ENCODE assay signal across 16 cellular contexts in genomic region chr2:189576361-189576760, GRCh38. TPM values are rescaled to one million over a fixed set of nuclear protein-coding genes. Genes with fewer than 3 reads are reported as not detected.
DNase-seq lines count a peak whose midpoint lies in the region; ATAC-seq and TF ChIP-seq lines count a peak whose summit lies in the region.
"Had no signal": no experiment of that assay in that cellular context is flagged by ENCODE, and none has a peak within 500 bp of the region (broad histone marks: within the 10 kb centered on the region; RNA-seq: fewer than 3 reads in every experiment).

No MANE protein-coding gene starts in this region.

- no peak for ATAC-seq in DND-41 (ENCODE audit: insufficient read depth, low read depth)
- no peak for ATAC-seq in activated CD4-positive, alpha-beta T cell treated with anti-CD3 and anti-CD28 coated beads for 36 hours

- H3K4me2 ChIP-seq in DND-41 (ENCODE audit: insufficient read depth, low read length): peak overlapping the region; percentile 74
- H3K4me2 ChIP-seq: SK-N-SH had no signal

- H2AFZ ChIP-seq in DND-41 (ENCODE audit: low read depth, low read length): no peak overlapping the region

- WGBS in adrenal gland, 4 donors: 16 to 39% (median 23%) methylated on average over 1 of the region's 1 CpG
- WGBS in liver: 8% methylated on average over 1 of the region's 1 CpG

- intact Hi-C loops in adrenal gland (cut with DNase I): loop anchor here in 1 of 2 donors (5.0 kb wide), 1 partner anchor 109 kb away; no protein-coding TSS in a partner anchor
- intact Hi-C loops in activated CD4-positive, alpha-beta T cell treated with anti-CD3 and anti-CD28 coated beads for 36 hours (cut with DNase I, micrococcal nuclease): no loop called here

- no peaks in the 10 kb centered on the region for H3K9me3 Mint-ChIP-seq in CD8-positive, alpha-beta memory T cell
- H3K9me3 Mint-ChIP-seq in activated CD4-positive, alpha-beta T cell treated with anti-CD3 and anti-CD28 coated beads for 36 hours (ENCODE audit: low read depth): no peaks in the 10 kb centered on the region
- H3K9me3 Mint-ChIP-seq: activated naive CD8-positive, alpha-beta T cell treated with anti-CD3 and anti-CD28 coated beads for 36 hours; nephron progenitor cell had no signal

- H3K36me3 ChIP-seq in DND-41 (ENCODE audit: insufficient read depth, low read length): peaks cover 71% of the 10 kb centered on the region
- peaks cover 0 to 75% of the 10 kb centered on the region in 2 donors for H3K36me3 ChIP-seq in adrenal gland (replicated peaks in 1 of 2)
- H3K36me3 ChIP-seq in liver (ENCODE audit: control insufficient read depth in 4 of 4, insufficient read depth in 3 of 4, low read depth in 1 of 4, low read length in 3 of 4): peaks cover 1 to 19% (median 9%) of the 10 kb centered on the region in 4 donors
- peaks cover 27 to 43% (median 35%) of the 10 kb centered on the region in 5 donors for H3K36me3 ChIP-seq in subcutaneous abdominal adipose tissue (ENCODE audit: control insufficient read depth in 5 of 5, insufficient read depth in 5 of 5, low read length in 5 of 5)
- no peaks in the 10 kb centered on the region for H3K36me3 ChIP-seq in CD8-positive, alpha-beta memory T cell (ENCODE audit: insufficient read depth, low read length)
- H3K36me3 ChIP-seq: cardiac muscle cell had no signal

- H3K27me3 Mint-ChIP-seq in CD8-positive, alpha-beta memory T cell: peaks cover 24 to 25% of the 10 kb centered on the region in 2 donors
- peaks cover 3% of the 10 kb centered on the region for H3K27me3 Mint-ChIP-seq in activated CD4-positive, alpha-beta T cell treated with anti-CD3 and anti-CD28 coated beads for 36 hours

- peak; percentile 26 to 41 for TF ChIP-seq RAD21 in liver (IDR thresholded peaks at IDR 0.05)

- TF ChIP-seq CTCF in DND-41 (IDR thresholded peaks at IDR 0.05; ENCODE audit: borderline replicate concordance, extremely low read depth, low read length, poor library complexity, severe bottlenecking) (no peak), adrenal gland (IDR thresholded peaks at IDR 0.05) (no peak), liver (IDR thresholded peaks at IDR 0.05; ENCODE audit: low read depth, low read length, missing input control) (no peak)

- POLR2A ChIA-PET in CD8-positive, alpha-beta memory T cell (lab: Charles Lee): no interaction called here
- POLR2A ChIA-PET in activated CD4-positive, alpha-beta T cell treated with anti-CD3 and anti-CD28 coated beads for 36 hours (lab: Charles Lee): no interaction called here

- DNase-seq in DND-41: no peak
- DNase-seq in adrenal gland: peak in 3 of 7 donors; percentile 36 to 42 (median 40)
- no peak for DNase-seq in NCI-H524 (lab: John Stamatoyannopoulos, UW)
- DNase-seq in CD8-positive, alpha-beta memory T cell: no peak
- no peak for DNase-seq in DMS153 (lab: John Stamatoyannopoulos, UW)
- DNase-seq in activated CD4-positive, alpha-beta T cell treated with anti-CD3 and anti-CD28 coated beads for 36 hours: no peak
- DNase-seq: activated naive CD8-positive, alpha-beta T cell treated with anti-CD3 and anti-CD28 coated beads for 36 hours; activated T-cell treated with anti-CD3 and anti-CD28 coated beads, Interleukin-2, amount 50 U/mL, for 48 hours; effector CD8-positive, alpha-beta T cell; Kasumi-1; nephron progenitor cell; retina; SK-N-SH had no signal

- H3K36me3 Mint-ChIP-seq in CD8-positive, alpha-beta memory T cell: no peaks in the 10 kb centered on the region
- H3K36me3 Mint-ChIP-seq in activated CD4-positive, alpha-beta T cell treated with anti-CD3 and anti-CD28 coated beads for 36 hours (ENCODE audit: low read depth): peaks cover 3% of the 10 kb centered on the region

- H3K9me3 ChIP-seq in DND-41 (ENCODE audit: insufficient read depth, low read length, severe bottlenecking) (no peaks in the 10 kb centered on the region), adrenal gland (replicated peaks in 1 of 3) (no peaks in the 10 kb centered on the region), liver (ENCODE audit: control insufficient read depth in 4 of 4, low read length in 3 of 4) (no peaks in the 10 kb centered on the region), subcutaneous abdominal adipose tissue (ENCODE audit: control insufficient read depth in 5 of 5, low read length in 5 of 5) (no peaks in the 10 kb centered on the region)
- H3K9me3 ChIP-seq in CD8-positive, alpha-beta memory T cell (ENCODE audit: low read length): no peaks in the 10 kb centered on the region
- H3K9me3 ChIP-seq: SK-N-SH had no signal

- H3K9ac ChIP-seq in DND-41 (ENCODE audit: low read depth, low read length) (no peak overlapping the region), liver (ENCODE audit: low read depth in 1 of 2, low read length in 2 of 2) (peak overlapping the region in 1 of 2 donors; percentile 30), subcutaneous abdominal adipose tissue (ENCODE audit: low read length in 5 of 5) (no peak overlapping the region)
- H3K9ac ChIP-seq: SK-N-SH had no signal

- H3K27ac Mint-ChIP-seq in CD8-positive, alpha-beta memory T cell: no peak overlapping the region
- H3K27ac Mint-ChIP-seq in activated CD4-positive, alpha-beta T cell treated with anti-CD3 and anti-CD28 coated beads for 36 hours: no peak overlapping the region
- H3K27ac Mint-ChIP-seq: activated naive CD8-positive, alpha-beta T cell treated with anti-CD3 and anti-CD28 coated beads for 36 hours; nephron progenitor cell had no signal

- H3K27me3 ChIP-seq in DND-41 (ENCODE audit: insufficient read depth, low read length, poor library complexity): no peaks in the 10 kb centered on the region
- H3K27me3 ChIP-seq in adrenal gland: no peaks in the 10 kb centered on the region
- no peaks in the 10 kb centered on the region for H3K27me3 ChIP-seq in liver (ENCODE audit: control insufficient read depth in 4 of 4, insufficient read depth in 4 of 4, low read length in 3 of 4)
- no peaks in the 10 kb centered on the region for H3K27me3 ChIP-seq in subcutaneous abdominal adipose tissue (ENCODE audit: control insufficient read depth in 5 of 5, insufficient read depth in 4 of 5, low read length in 5 of 5)
- no peaks in the 10 kb centered on the region for H3K27me3 ChIP-seq in CD8-positive, alpha-beta memory T cell (ENCODE audit: insufficient read depth, low read length, poor library complexity, severe bottlenecking)

- peak in 1 of 2 donors; percentile 18 for TF ChIP-seq POLR2A in adrenal gland (IDR thresholded peaks at IDR 0.05)

- peaks cover 11 to 32% (median 18%) of the 10 kb centered on the region in 3 donors for H3K4me1 Mint-ChIP-seq in CD8-positive, alpha-beta memory T cell
- H3K4me1 Mint-ChIP-seq in activated CD4-positive, alpha-beta T cell treated with anti-CD3 and anti-CD28 coated beads for 36 hours: peaks cover 43% of the 10 kb centered on the region

- 0 out of 2 replicates have a peak, but pooled peaks cover 3% of the 10 kb centered on the region for H4K20me1 ChIP-seq in DND-41 (ENCODE audit: insufficient read depth, low read length)

- H3K4me1 ChIP-seq in DND-41 (ENCODE audit: insufficient read depth, low read length): peaks cover 59% of the 10 kb centered on the region
- peaks cover 40 to 74% of the 10 kb centered on the region in 2 donors for H3K4me1 ChIP-seq in adrenal gland (replicated peaks in 1 of 2)
- peaks cover 7 to 79% (median 71%) of the 10 kb centered on the region in 4 donors for H3K4me1 ChIP-seq in liver (ENCODE audit: control insufficient read depth in 4 of 4, insufficient read depth in 4 of 4, low read length in 3 of 4)
- peaks cover 4 to 78% (median 63%) of the 10 kb centered on the region in 5 donors for H3K4me1 ChIP-seq in subcutaneous abdominal adipose tissue (ENCODE audit: control insufficient read depth in 5 of 5, insufficient read depth in 5 of 5, low read length in 5 of 5)
- peaks cover 4% of the 10 kb centered on the region for H3K4me1 ChIP-seq in CD8-positive, alpha-beta memory T cell (ENCODE audit: insufficient read depth, low read length)

- H3K79me2 ChIP-seq in DND-41 (ENCODE audit: insufficient read depth, low read length): peaks cover 68% of the 10 kb centered on the region

- H3K4me3 Mint-ChIP-seq in CD8-positive, alpha-beta memory T cell: no peak overlapping the region
- no peak overlapping the region for H3K4me3 Mint-ChIP-seq in activated CD4-positive, alpha-beta T cell treated with anti-CD3 and anti-CD28 coated beads for 36 hours
- H3K4me3 Mint-ChIP-seq: activated naive CD8-positive, alpha-beta T cell treated with anti-CD3 and anti-CD28 coated beads for 36 hours; nephron progenitor cell had no signal

- no peak overlapping the region for H3K4me3 ChIP-seq in DND-41 (ENCODE audit: low read depth in 1 of 2, low read length in 2 of 2)
- peak overlapping the region in 2 of 4 donors; percentile 81 to 86 for H3K4me3 ChIP-seq in adrenal gland
- peak overlapping the region in 1 of 3 donors; percentile 24 for H3K4me3 ChIP-seq in liver (ENCODE audit: low read depth in 1 of 3, low read length in 3 of 3)
- peak overlapping the region; percentile 31 to 97 (median 92) for H3K4me3 ChIP-seq in subcutaneous abdominal adipose tissue (ENCODE audit: low read depth in 1 of 5, low read length in 5 of 5)
- no peak overlapping the region for H3K4me3 ChIP-seq in CD8-positive, alpha-beta memory T cell (ENCODE audit: low read length)
- H3K4me3 ChIP-seq: cardiac muscle cell had no signal

- H3K27ac ChIP-seq in DND-41 (ENCODE audit: low read length) (no peak overlapping the region; the same call in 1 of the 2 replicates), adrenal gland (peak overlapping the region in 4 of 5 donors; percentile 49 to 91 (median 80)), liver (ENCODE audit: low read depth in 1 of 2, low read length in 2 of 2) (peak overlapping the region; percentile 68 to 83), subcutaneous abdominal adipose tissue (ENCODE audit: low read depth, low read length) (peak overlapping the region; percentile 59)
- H3K27ac ChIP-seq in CD8-positive, alpha-beta memory T cell (ENCODE audit: low read depth, low read length): no peak overlapping the region
- H3K27ac ChIP-seq: cardiac muscle cell had no signal

- CTCF ChIA-PET in CD8-positive, alpha-beta memory T cell (lab: Charles Lee): no interaction called here
- CTCF ChIA-PET in activated CD4-positive, alpha-beta T cell treated with anti-CD3 and anti-CD28 coated beads for 36 hours (lab: Charles Lee): interaction anchor here (0.7 to 1.3 kb wide), 2 partner anchors 9 to 15 kb away, joined by 3 to 4 read pairs; no protein-coding TSS in a partner anchor

TF ChIP-seq in liver, 16 proteins besides CTCF, POLR2A, EP300 and RAD21 (continues in another document):
- peak; percentile 35 for TF ChIP-seq ATF3 (IDR thresholded peaks at IDR 0.05)
- TF ChIP-seq JUND (IDR thresholded peaks at IDR 0.05): peak; percentile 61 to 62
- peak; percentile 25 for TF ChIP-seq HNF4G (IDR thresholded peaks at IDR 0.05)

RNA-seq across cellular contexts. Expression of gene SLC40A1, which starts 4.2 kb away (rescaled TPM):
- 1,000 to 10,000 TPM in 5 of 8 donors, 100 to 1,000 TPM in 2, 10 to 100 TPM in 1; 84.1 to 3,561 (median 1,319) TPM for total RNA-seq in adrenal gland
- polyA plus RNA-seq in adrenal gland: 100 to 1,000 TPM; 115 to 215 (median 154) TPM
- total RNA-seq in liver: 100 to 1,000 TPM; 231 to 572 TPM
- polyA plus RNA-seq in liver: 100 to 1,000 TPM in 1 of 2 donors, 10 to 100 TPM in 1; 97.4 to 105 TPM
- total RNA-seq in CD8-positive, alpha-beta memory T cell: 1 to 10 TPM; 1.9 to 2.7 TPM
- polyA plus RNA-seq in CD8-positive, alpha-beta memory T cell: 13.7 TPM
- total RNA-seq in activated CD4-positive, alpha-beta T cell treated with anti-CD3 and anti-CD28 coated beads for 36 hours: 1 to 10 TPM; 4.2 TPM

Comparison
In these comparisons a context has a peak if more than half of its experiments do, and no peak if none do; other contexts are left out.
1. H3K27ac ChIP-seq: peak in adrenal gland (4 of 5), liver (2 of 2) and subcutaneous abdominal adipose tissue (single experiment); none in DND-41 (single experiment) and CD8-positive, alpha-beta memory T cell (single experiment).
2. H3K4me3 ChIP-seq: peak in subcutaneous abdominal adipose tissue (5 of 5); none in DND-41 (0 of 2) and CD8-positive, alpha-beta memory T cell (single experiment).
3. RNA of gene SLC40A1, which starts 4.2 kb away (total RNA-seq): 84.1 to 3,561 TPM in adrenal gland and 231 to 572 TPM in liver; 4.2 TPM in activated CD4-positive, alpha-beta T cell treated with anti-CD3 and anti-CD28 coated beads for 36 hours and 1.9 to 2.7 TPM in CD8-positive, alpha-beta memory T cell; every median in the first group is over 10 times any median in the second.